10 cellular contexts compared by ENCODE assay signal in genomic region chr17:38429476-38430100, GRCh38. TPM values are rescaled to one million over a fixed set of nuclear protein-coding genes. Genes with fewer than 3 reads are reported as not detected.
DNase-seq lines count a peak whose midpoint lies in the region; ATAC-seq, FAIRE-seq and TF ChIP-seq lines count a peak whose summit lies in the region.
"Had no signal": no experiment of that assay in that cellular context is flagged by ENCODE, and none has a peak within 500 bp of the region (broad histone marks: within the 10 kb centered on the region; RNA-seq: fewer than 3 reads in every experiment).

No MANE protein-coding gene starts in this region.

- no TSS peak for BruUV-seq in HepG2 (replicated peaks; lab: Mats Ljungman, UMichigan)

- TF ChIP-seq EP300 in SK-N-SH (IDR thresholded peaks at IDR 0.05; ENCODE audit: borderline replicate concordance in 1 of 2, low read depth in 1 of 2, low read length in 1 of 2) (no peak), HepG2 (IDR thresholded peaks at IDR 0.05; ENCODE audit: low read depth in 2 of 2, low read length in 2 of 2) (no peak), HepG2 (CRISPR knock-in tag; IDR thresholded peaks at IDR 0.05; ENCODE audit: borderline replicate concordance) (no peak), suprapubic skin (IDR thresholded peaks at IDR 0.05) (no peak)

- H3K9me3 ChIP-seq in SK-N-SH (no peaks in the 10 kb centered on the region), HepG2 (ENCODE audit: low read length) (no peaks in the 10 kb centered on the region), suprapubic skin (no peaks in the 10 kb centered on the region)

- intact Hi-C loops in HepG2 (cut with micrococcal nuclease; ENCODE audit: unreplicated experiment): loop anchor here (10.0 kb wide), 1 partner anchor 235 kb away; no protein-coding TSS in a partner anchor

- H3K27me3 ChIP-seq in SK-N-SH (ENCODE audit: insufficient read depth): no peaks in the 10 kb centered on the region
- peaks cover 11 to 78% of the 10 kb centered on the region in 2 experiments; a peak in 4 of 5 replicates for H3K27me3 ChIP-seq in HepG2 (ENCODE audit: control insufficient read depth in 1 of 2, insufficient read depth in 2 of 2, low read length in 2 of 2)
- H3K27me3 ChIP-seq in suprapubic skin: no peaks in the 10 kb centered on the region

- H3F3A ChIP-seq in SK-N-SH (replicated peaks; ENCODE audit: insufficient read depth): no peaks in the 10 kb centered on the region

- H3K4me2 ChIP-seq in SK-N-SH (peak overlapping the region; percentile 97), HepG2 (ENCODE audit: low read depth, low read length) (no peak overlapping the region)

- in situ Hi-C loops in astrocyte of the cerebellum (cut with HindIII; ENCODE audit: low sequenced_read_pairs) (no loop called here), HepG2 (cut with HindIII; ENCODE audit: extremely low pct_ligation_motif_present, low pct_unique_long_range_greater_than_20kb) (loop anchor here (5.0 to 10.0 kb wide), 2 partner anchors 48 to 235 kb away; no protein-coding TSS in a partner anchor)

- H3K4me1 ChIP-seq in SK-N-SH (ENCODE audit: control insufficient read depth in 1 of 2, insufficient read depth in 2 of 2, low read depth in 1 of 2, low read length in 1 of 2) (peaks cover 10 to 25% of the 10 kb centered on the region in 2 experiments; a peak in 2 of 4 replicates), HepG2 (ENCODE audit: insufficient read depth, low read length) (peaks cover 20% of the 10 kb centered on the region), suprapubic skin (peaks cover 30% of the 10 kb centered on the region)

- H3K36me3 ChIP-seq in SK-N-SH (replicated peaks in 1 of 2; ENCODE audit: control insufficient read depth in 1 of 2, insufficient read depth in 2 of 2, low read length in 1 of 2) (no peaks in the 10 kb centered on the region), HepG2 (replicated peaks in 1 of 2; ENCODE audit: control insufficient read depth in 1 of 2, insufficient read depth in 2 of 2, low read length in 2 of 2) (no peaks in the 10 kb centered on the region), suprapubic skin (no peaks in the 10 kb centered on the region)

- POLR2A ChIA-PET in SK-N-SH (lab: Yijun Ruan, JAX): no interaction called here
- POLR2A ChIA-PET in HepG2 (lab: Yijun Ruan, JAX): no interaction called here

- FAIRE-seq in HepG2 (lab: Jason Lieb, UNC): no peak

- H3K79me2 ChIP-seq in SK-N-SH (ENCODE audit: insufficient read depth) (peaks cover 82% of the 10 kb centered on the region), HepG2 (ENCODE audit: insufficient read depth, low read length) (no peaks in the 10 kb centered on the region)

- CTCF ChIA-PET in SK-N-SH (lab: Yijun Ruan, JAX): interaction anchor here (0.7 to 13.3 kb wide), 9 partner anchors 11 to 235 kb away, joined by 3 to 146 read pairs (median 5); no protein-coding TSS in a partner anchor
- CTCF ChIA-PET in HepG2 (lab: Yijun Ruan, JAX; ENCODE audit: low intra/inter-chr PET ratio, low total read pairs): no interaction called here

- DNase-seq in SK-N-SH (no peak), astrocyte of the cerebellum (ENCODE audit: low read depth) (no peak), HepG2 (ENCODE audit: low spot score) (no peak), suprapubic skin (ENCODE audit: low spot score in 2 of 2) (no peak), Kasumi-1 (lab: John Stamatoyannopoulos, UW) (no peak), foreskin melanocyte (no peak)
- no peak for DNase-seq in central memory CD4-positive, alpha-beta T cell
- DNase-seq: NCI-H1417 had no signal

- H4K20me1 ChIP-seq in SK-N-SH (ENCODE audit: insufficient read depth): peaks cover 55% of the 10 kb centered on the region
- no peaks in the 10 kb centered on the region for H4K20me1 ChIP-seq in HepG2 (ENCODE audit: insufficient read depth, low read length)

- TF ChIP-seq RAD21 in SK-N-SH (IDR thresholded peaks at IDR 0.05; ENCODE audit: low read length) (no peak), HepG2 (CRISPR knock-in tag; IDR thresholded peaks at IDR 0.05) (no peak)

- TF ChIP-seq CTCF in SK-N-SH (IDR thresholded peaks at IDR 0.05) (no peak), astrocyte of the cerebellum (IDR thresholded peaks at IDR 0.05; ENCODE audit: low read depth, low read length, missing control alignments) (no peak), HepG2 (CRISPR knock-in tag; IDR thresholded peaks at IDR 0.05) (no peak), suprapubic skin (IDR thresholded peaks at IDR 0.05) (no peak)

- 85% methylated on average over 9 of the region's 9 CpGs for WGBS in SK-N-SH (ENCODE audit: low lambda C conversion rate)
- WGBS in HepG2 (ENCODE audit: low lambda C conversion rate): 34% methylated on average over 9 of the region's 9 CpGs
- WGBS in suprapubic skin: 48% methylated on average over 9 of the region's 9 CpGs

- H3K4me3 ChIP-seq in SK-N-SH (ENCODE audit: low read depth in 2 of 2, low read length in 1 of 2): peak overlapping the region; percentile 70 to 81; a peak in 3 of 4 replicates
- H3K4me3 ChIP-seq in astrocyte of the cerebellum (ENCODE audit: low read depth, low read length): peak overlapping the region; percentile 83
- no peak overlapping the region for H3K4me3 ChIP-seq in HepG2 (replicated peaks in 1 of 3; ENCODE audit: insufficient read depth in 1 of 3, low read depth in 2 of 3, low read length in 3 of 3)
- H3K4me3 ChIP-seq in suprapubic skin: peak overlapping the region; percentile 76

- H3K9ac ChIP-seq in SK-N-SH (peak overlapping the region; percentile 86; the same call in 1 of the 2 replicates), HepG2 (ENCODE audit: insufficient read depth, low read depth, low read length) (no peak overlapping the region)

- H3K9me2 ChIP-seq in SK-N-SH: no peaks in the 10 kb centered on the region

- ATAC-seq in SK-N-SH treated with all-trans-retinoic acid at 6 μM for 48 hours (no peak), HepG2 (no peak; the same call in 2 of the 3 replicates)

- H3K27ac ChIP-seq in SK-N-SH (ENCODE audit: low read depth in 2 of 2, low read length in 1 of 2) (peak overlapping the region; percentile 48 to 85; a peak in 2 of 4 replicates), HepG2 (ENCODE audit: extremely low read length, insufficient read depth, low read length) (no peak overlapping the region), suprapubic skin (peak overlapping the region; percentile 84)
- H3K27ac ChIP-seq: 22Rv1 had no signal

- TF ChIP-seq POLR2A in HepG2 (IDR thresholded peaks at IDR 0.05; ENCODE audit: insufficient read depth in 1 of 2, low read depth in 2 of 2, low read length in 2 of 2) (no peak), suprapubic skin (IDR thresholded peaks at IDR 0.05) (no peak)

- H2AFZ ChIP-seq in SK-N-SH (ENCODE audit: low read depth): no peak overlapping the region
- no peak overlapping the region for H2AFZ ChIP-seq in HepG2 (ENCODE audit: low read length)

TF ChIP-seq in SK-N-SH, 30 proteins besides CTCF, POLR2A, EP300 and RAD21 (continues in another document):
- TF ChIP-seq FOXM1 (IDR thresholded peaks at IDR 0.05; ENCODE audit: low read depth): no peak

TF ChIP-seq in SK-N-SH treated with all-trans-retinoic acid at 6 μM for 48 hours, 23 proteins besides CTCF, POLR2A, EP300 and RAD21 (continues in another document):
- TF ChIP-seq ZNF8 (CRISPR knock-in tag; IDR thresholded peaks at IDR 0.05): no peak
- no peak for TF ChIP-seq RARB (CRISPR knock-in tag; IDR thresholded peaks at IDR 0.05)

TF ChIP-seq in HepG2, 621 proteins besides CTCF, POLR2A, EP300 and RAD21 (continues in another document):
- TF ChIP-seq KAT2B (IDR thresholded peaks at IDR 0.05; ENCODE audit: borderline replicate concordance, low read depth, low read length) (no peak), MNT (IDR thresholded peaks at IDR 0.05) (peak; percentile 87)

RNA-seq across cellular contexts. Expression of gene ARHGAP23, which starts 1.3 kb away (rescaled TPM):
- polyA plus RNA-seq in SK-N-SH (2012; rRNA removed) (10.6 and 19.2 TPM in 2 replicates), HepG2 (2011; rRNA removed) (0.03 TPM in 2 replicates)
- polyA plus RNA-seq in SK-N-SH (2012; cell fraction: cytosol; rRNA removed): 14.2 and 19.1 TPM in 2 replicates
- 31.5 and 36.7 TPM in 2 replicates for polyA plus RNA-seq in SK-N-SH (2012; cell fraction: nucleus; rRNA removed)
- total RNA-seq in HepG2 (2016; rRNA removed; fragmentation: Illumina TruSeq; extraction: Trizol) (not detected in 2 replicates), suprapubic skin (100 to 1,000 TPM in 3 of 4 donors, 10 to 100 TPM in 1; 94.8 to 149 (median 121) TPM)
- total RNA-seq in HepG2 (2016; cell fraction: cytosol; rRNA removed; fragmentation: Illumina TruSeq; extraction: Trizol; ENCODE audit: low read depth): not detected in 2 replicates
- 0.22 TPM in 1 of 2 replicates, not detected in the other for total RNA-seq in HepG2 (2016; cell fraction: insoluble cytoplasmic fraction; rRNA removed; fragmentation: Illumina TruSeq; extraction: Trizol)
- not detected in 2 replicates for total RNA-seq in HepG2 (2016; cell fraction: membrane; rRNA removed; fragmentation: Illumina TruSeq; extraction: Trizol)
- total RNA-seq in HepG2 (2016; cell fraction: nucleus; rRNA removed; fragmentation: Illumina TruSeq; extraction: Trizol): 0.96 TPM in 1 of 2 replicates, not detected in the other
- 0.03 and 0.14 TPM in 2 replicates for polyA plus RNA-seq in HepG2 (2011; cell fraction: cytosol; rRNA removed)
- polyA plus RNA-seq in HepG2 (2011; cell fraction: nucleus; rRNA removed): 0.28 and 0.32 TPM in 2 replicates
- polyA plus RNA-seq in HepG2 (2012): 0.08 and 0.20 TPM in 2 replicates
- 0.18 TPM in 1 of 2 replicates, not detected in the other for polyA plus RNA-seq in HepG2 (2016; cell fraction: cytosol; fragmentation: Illumina TruSeq; extraction: Trizol; ENCODE audit: low read depth)
- 0.04 TPM in 1 of 2 replicates, not detected in the other for polyA plus RNA-seq in HepG2 (2016; cell fraction: insoluble cytoplasmic fraction; fragmentation: Illumina TruSeq; extraction: Trizol; ENCODE audit: low read depth)
- polyA plus RNA-seq in HepG2 (2016; cell fraction: membrane; fragmentation: Illumina TruSeq; extraction: Trizol; ENCODE audit: low read depth): not detected in 2 replicates
- polyA plus RNA-seq in HepG2 (2016; cell fraction: nucleus; fragmentation: Illumina TruSeq; extraction: Trizol; ENCODE audit: insufficient read depth, low read depth): 0.15 and 0.55 TPM in 2 replicates
- 41.8 TPM in 1 of 2 replicates, not detected in the other for polyA minus RNA-seq in HepG2 (2011; rRNA and poly(A)+ RNA removed; ENCODE audit: low replicate concordance)
- polyA minus RNA-seq in HepG2 (2011; cell fraction: cytosol; rRNA and poly(A)+ RNA removed): 0.20 TPM in 1 of 2 replicates, not detected in the other
- 0.39 TPM in 1 of 2 replicates, not detected in the other for polyA minus RNA-seq in HepG2 (2011; cell fraction: nucleus; rRNA and poly(A)+ RNA removed)

Comparison
In these comparisons a context has a peak if more than half of its experiments do, and no peak if none do; other contexts are left out.
1. H3K4me3 ChIP-seq: peak in SK-N-SH (2 of 2), astrocyte of the cerebellum (single experiment) and suprapubic skin (single experiment); none in HepG2 (0 of 3).
2. RNA of gene ARHGAP23, which starts 1.3 kb away (total RNA-seq): 94.8 to 149 TPM in suprapubic skin; 0.22 to 0.96 TPM in HepG2; every median in the first group is over 10 times any median in the second.